10 cellular contexts compared by ENCODE assay signal in genomic region chr9:92147030-92147853, GRCh38. TPM values are rescaled to one million over a fixed set of nuclear protein-coding genes. Genes with fewer than 3 reads are reported as not detected.
DNase-seq lines count a peak whose midpoint lies in the region; ATAC-seq and TF ChIP-seq lines count a peak whose summit lies in the region.
"Had no signal": no experiment of that assay in that cellular context is flagged by ENCODE, and none has a peak within 500 bp of the region (broad histone marks: within the 10 kb centered on the region; RNA-seq: fewer than 3 reads in every experiment).

No MANE protein-coding gene starts in this region.

- peak; percentile 74 for ATAC-seq in activated CD4-positive, alpha-beta T cell treated with anti-CD3 and anti-CD28 coated beads for 36 hours
- ATAC-seq in HG02973 (IDR thresholded peaks at IDR 0.05; ENCODE audit: unreplicated experiment) = peak; percentile 71
- ATAC-seq in HG03457 (IDR thresholded peaks at IDR 0.05; ENCODE audit: unreplicated experiment) = no peak

- H3K27ac Mint-ChIP-seq in activated CD4-positive, alpha-beta T cell treated with anti-CD3 and anti-CD28 coated beads for 36 hours = peak overlapping the region; percentile 40
- H3K27ac Mint-ChIP-seq in chondrocyte (ENCODE audit: unreplicated experiment) = peak overlapping the region; percentile 98
- peak overlapping the region; percentile 94 for H3K27ac Mint-ChIP-seq in mesothelial cell of epicardium
- H3K27ac Mint-ChIP-seq: activated naive CD4-positive, alpha-beta T cell treated with anti-CD3 and anti-CD28 coated beads, Interleukin-2, amount 50 U/mL, for 24 hours had no signal

- H3K36me3 Mint-ChIP-seq in activated CD4-positive, alpha-beta T cell treated with anti-CD3 and anti-CD28 coated beads for 36 hours (ENCODE audit: low read depth) = no peaks in the 10 kb centered on the region
- no peaks in the 10 kb centered on the region for H3K36me3 Mint-ChIP-seq in chondrocyte (ENCODE audit: low read depth)
- no peaks in the 10 kb centered on the region for H3K36me3 Mint-ChIP-seq in mesothelial cell of epicardium
- H3K36me3 Mint-ChIP-seq: activated naive CD4-positive, alpha-beta T cell treated with anti-CD3 and anti-CD28 coated beads, Interleukin-2, amount 50 U/mL, for 24 hours had no signal

- CTCF ChIA-PET in activated CD4-positive, alpha-beta T cell treated with anti-CD3 and anti-CD28 coated beads for 36 hours (lab: Charles Lee) = interaction anchor here (0.7 to 3.9 kb wide), 3 partner anchors 8 to 22 kb away, joined by 3 to 37 read pairs (median 6); no protein-coding TSS in a partner anchor

- peaks cover 4% of the 10 kb centered on the region for H3K4me1 Mint-ChIP-seq in activated CD4-positive, alpha-beta T cell treated with anti-CD3 and anti-CD28 coated beads for 36 hours
- H3K4me1 Mint-ChIP-seq in chondrocyte (ENCODE audit: low read depth) = peaks cover 71% of the 10 kb centered on the region
- H3K4me1 Mint-ChIP-seq in mesothelial cell of epicardium = peaks cover 44% of the 10 kb centered on the region
- H3K4me1 Mint-ChIP-seq: activated naive CD4-positive, alpha-beta T cell treated with anti-CD3 and anti-CD28 coated beads, Interleukin-2, amount 50 U/mL, for 24 hours had no signal

- no peaks in the 10 kb centered on the region for H3K9me3 Mint-ChIP-seq in activated CD4-positive, alpha-beta T cell treated with anti-CD3 and anti-CD28 coated beads for 36 hours (ENCODE audit: low read depth)
- H3K9me3 Mint-ChIP-seq in chondrocyte (ENCODE audit: low read depth) = no peaks in the 10 kb centered on the region
- no peaks in the 10 kb centered on the region for H3K9me3 Mint-ChIP-seq in mesothelial cell of epicardium
- H3K9me3 Mint-ChIP-seq: activated naive CD4-positive, alpha-beta T cell treated with anti-CD3 and anti-CD28 coated beads, Interleukin-2, amount 50 U/mL, for 24 hours had no signal

- intact Hi-C loops in activated CD4-positive, alpha-beta T cell treated with anti-CD3 and anti-CD28 coated beads for 36 hours (cut with DNase I, micrococcal nuclease) = no loop called here

- peaks cover 37% of the 10 kb centered on the region for H3K27me3 Mint-ChIP-seq in activated CD4-positive, alpha-beta T cell treated with anti-CD3 and anti-CD28 coated beads for 36 hours
- H3K27me3 Mint-ChIP-seq in chondrocyte (ENCODE audit: low read depth) = no peaks in the 10 kb centered on the region
- H3K27me3 Mint-ChIP-seq in mesothelial cell of epicardium (ENCODE audit: low read depth) = no peaks in the 10 kb centered on the region

- peak overlapping the region; percentile 11 for H3K4me3 Mint-ChIP-seq in activated CD4-positive, alpha-beta T cell treated with anti-CD3 and anti-CD28 coated beads for 36 hours
- H3K4me3 Mint-ChIP-seq in chondrocyte (ENCODE audit: unreplicated experiment) (peak overlapping the region; percentile 57), mesothelial cell of epicardium (peak overlapping the region; percentile 61)
- H3K4me3 Mint-ChIP-seq: activated naive CD4-positive, alpha-beta T cell treated with anti-CD3 and anti-CD28 coated beads, Interleukin-2, amount 50 U/mL, for 24 hours had no signal

- TF ChIP-seq CTCF in chondrocyte (IDR thresholded peaks at IDR 0.05) = peak; percentile 69
- no peak for TF ChIP-seq CTCF in mesothelial cell of epicardium (IDR thresholded peaks at IDR 0.05; ENCODE audit: unreplicated experiment)

- DNase-seq in activated CD4-positive, alpha-beta T cell treated with anti-CD3 and anti-CD28 coated beads for 36 hours = peak; percentile 22
- DNase-seq in activated CD4-positive, alpha-beta T cell treated with anti-CD3 and anti-CD28 coated beads for 1 hour = no peak
- peak; percentile 67 for DNase-seq in NOMO-1 treated with DMSO at 0.1 percent for 48 hours (lab: John Stamatoyannopoulos, UW; ENCODE audit: unreplicated experiment)
- no peak for DNase-seq in chondrocyte (ENCODE audit: low spot score)
- DNase-seq in mesothelial cell of epicardium (ENCODE audit: low spot score in 2 of 2, unreplicated experiment in 2 of 2) = no peak
- DNase-seq in putamen (ENCODE audit: low spot score) = no peak
- DNase-seq: DND-41 had no signal

- POLR2A ChIA-PET in activated CD4-positive, alpha-beta T cell treated with anti-CD3 and anti-CD28 coated beads for 36 hours (lab: Charles Lee) = no interaction called here

RNA-seq across cellular contexts. Expression of gene SPTLC1, which starts 32.0 kb away (rescaled TPM):
- total RNA-seq in activated CD4-positive, alpha-beta T cell treated with anti-CD3 and anti-CD28 coated beads for 36 hours = 10 to 100 TPM; 45.9 to 46.6 TPM
- total RNA-seq in chondrocyte (84.1 to 98.1 TPM (median 88.9 TPM) in 3 replicates), mesothelial cell of epicardium (74.6 to 77.7 TPM (median 77.7 TPM) in 3 replicates)

Comparison
In these comparisons a context has a peak if more than half of its experiments do, and no peak if none do; other contexts are left out.
1. DNase-seq: peak in activated CD4-positive, alpha-beta T cell treated with anti-CD3 and anti-CD28 coated beads for 36 hours (single experiment) and NOMO-1 treated with DMSO at 0.1 percent for 48 hours (single experiment); none in activated CD4-positive, alpha-beta T cell treated with anti-CD3 and anti-CD28 coated beads for 1 hour (single experiment), chondrocyte (single experiment), mesothelial cell of epicardium (0 of 2) and putamen (single experiment).
2. H3K27ac Mint-ChIP-seq: peak in every context shown above with its lines; median percentile 98 in chondrocyte; 94 in mesothelial cell of epicardium; 40 in activated CD4-positive, alpha-beta T cell treated with anti-CD3 and anti-CD28 coated beads for 36 hours.
3. H3K4me3 Mint-ChIP-seq: peak in every context shown above with its lines; median percentile 61 in mesothelial cell of epicardium; 57 in chondrocyte; 11 in activated CD4-positive, alpha-beta T cell treated with anti-CD3 and anti-CD28 coated beads for 36 hours.